In genomic region chr14:51621654-51622053, GRCh38 we compare ENCODE assay signal across 32 cellular contexts. TPM values are rescaled to one million over a fixed set of nuclear protein-coding genes. Genes with fewer than 3 reads are reported as not detected.
A peak's percentile ranks its signal among the peaks of the same experiment; 100 is the strongest.
DNase-seq lines count a peak whose midpoint lies in the region; ATAC-seq and TF ChIP-seq lines count a peak whose summit lies in the region.
"Had no signal": no experiment of that assay in that cellular context is flagged by ENCODE, and none has a peak within 500 bp of the region (broad histone marks: within the 10 kb centered on the region; RNA-seq: fewer than 3 reads in every experiment).

No MANE protein-coding gene starts in this region.

- peak overlapping the region; percentile 47; the same call in 1 of the 2 replicates for H3K4me2 ChIP-seq in MM.1S (ENCODE audit: low read depth, low read length)

- no peaks in the 10 kb centered on the region for H3K36me3 ChIP-seq in MM.1S (replicated peaks; ENCODE audit: insufficient read depth, low read length)
- H3K36me3 ChIP-seq: gastrocnemius medialis, prostate gland, right lobe of liver, stomach, thyroid gland had no signal

- H3F3A ChIP-seq in MM.1S (ENCODE audit: insufficient read depth, low read length), result peaks cover 38% of the 10 kb centered on the region

- no peaks in the 10 kb centered on the region for H4K20me1 ChIP-seq in MM.1S (ENCODE audit: insufficient read depth, low read length)

- H3K4me3 ChIP-seq in MM.1S (ENCODE audit: low read length), result no peak overlapping the region
- H3K4me3 ChIP-seq: gastrocnemius medialis, GM23248, K562, prostate gland, right lobe of liver, stomach, thyroid gland had no signal

- no peak for TF ChIP-seq CTCF in MM.1S (IDR thresholded peaks at IDR 0.05; ENCODE audit: low read length)

- 0 out of 2 replicates have a peak overlapping the region, but pooled peaks have one; percentile 23 for H2AFZ ChIP-seq in MM.1S (ENCODE audit: low read length)
- H2AFZ ChIP-seq: GM23248 had no signal

- no peaks in the 10 kb centered on the region for H3K9me3 ChIP-seq in MM.1S (replicated peaks; ENCODE audit: insufficient read depth, low read length)
- H3K9me3 ChIP-seq: gastrocnemius medialis, prostate gland, right lobe of liver, stomach, thyroid gland had no signal

- peak overlapping the region; percentile 95 for H3K27ac ChIP-seq in MM.1S (ENCODE audit: low read length)
- H3K27ac ChIP-seq: gastrocnemius medialis, GM23248, prostate gland, right lobe of liver, stomach, thyroid gland had no signal

- H3K9me2 ChIP-seq in MM.1S (replicated peaks; ENCODE audit: insufficient read depth, low read length), result no peaks in the 10 kb centered on the region

- no peaks in the 10 kb centered on the region for H3K79me2 ChIP-seq in MM.1S (ENCODE audit: low read length)

- intact Hi-C loops in left cardiac atrium (cut with DNase I), result no loop called here

- H3K9ac ChIP-seq in MM.1S (ENCODE audit: low read length), result no peak overlapping the region; the same call in 1 of the 2 replicates
- H3K9ac ChIP-seq: GM23248 had no signal

- no peaks in the 10 kb centered on the region for H3K27me3 ChIP-seq in MM.1S (replicated peaks; ENCODE audit: insufficient read depth, low read length)
- H3K27me3 ChIP-seq: gastrocnemius medialis, right lobe of liver, stomach, thyroid gland had no signal

- peak; percentile 41 for ATAC-seq in GM18520 (IDR thresholded peaks at IDR 0.05; ENCODE audit: unreplicated experiment)
- ATAC-seq in GM21515 (IDR thresholded peaks at IDR 0.05; ENCODE audit: unreplicated experiment), result peak; percentile 54
- ATAC-seq in HG02884 (IDR thresholded peaks at IDR 0.05; ENCODE audit: unreplicated experiment), result peak; percentile 61
- ATAC-seq in left cardiac atrium, result no peak
- ATAC-seq: activated T-cell treated with anti-CD3 and anti-CD28 coated beads, Interleukin-2, amount 50 U/mL, for 4 hours; gastrocnemius medialis; K562; naive thymus-derived CD8-positive, alpha-beta T cell; right lobe of liver had no signal

- peaks cover 64% of the 10 kb centered on the region for H3K4me1 ChIP-seq in MM.1S (ENCODE audit: low read length)
- H3K4me1 ChIP-seq: prostate gland had no signal

- peak; percentile 52 for DNase-seq in MM.1S
- DNase-seq in activated T-cell treated with anti-CD3 and anti-CD28 coated beads for 4 hours, result no peak
- no peak for DNase-seq in hypothalamus (lab: John Stamatoyannopoulos, UW)
- DNase-seq in SKM-1 treated with dmso at 0.1 percent for 144 hours (lab: John Stamatoyannopoulos, UW; ENCODE audit: unreplicated experiment), result no peak
- DNase-seq in left cardiac atrium, result no peak
- DNase-seq: activated B cell treated with CpG ODN at 0.5 μM for 24 hours; activated CD4-positive, alpha-beta T cell treated with anti-CD3 and anti-CD28 coated beads, Interleukin-2, amount 50 U/mL, for 1 hour; activated gamma-delta T cell; activated naive CD8-positive, alpha-beta T cell treated with anti-CD3 and anti-CD28 coated beads, Interleukin-2, amount 10 ng/mL, durations not matched to agents 7 days and 5 days; activated T-cell treated with anti-CD3 and anti-CD28 coated beads, Interleukin-2, amount 50 U/mL, for 4 hours; aorta; CD4-positive, alpha-beta T cell; gastrocnemius medialis; GM23248; naive thymus-derived CD8-positive, alpha-beta T cell; NCI-H1092 treated with DMSO at 0.1 percent for 48 hours; NCI-H187 treated with DMSO at 0.1 percent for 48 hours; NCI-H2171; NCI-H510A treated with DMSO at 0.1 percent for 48 hours; NK-92 treated with Interleukin-12 subunit alpha and Interleukin-12 subunit beta, amount 100 ng/mL, for 24 hours; nucleus accumbens; right lobe of liver; stimulated activated CD4-positive, alpha-beta T cell treated with anti-CD3 and anti-CD28 coated beads, Interleukin-12 subunit alpha, Interleukin-12 subunit beta, amount 100 ng/mL, for 4 hours; stimulated activated CD4-positive, alpha-beta T cell treated with anti-CD3 and anti-CD28 coated beads, Interleukin-2, amount 100 ng/mL, for 48 hours; stomach; T-helper 1 cell; thyroid gland had no signal

RNA-seq across cellular contexts. Expression of gene FRMD6, which starts 30.1 kb away (rescaled TPM):
- total RNA-seq in left cardiac atrium, result 10 to 100 TPM; 11.5 to 17.4 TPM

Comparison
In these comparisons a context has a peak if more than half of its experiments do, and no peak if none do; other contexts are left out.
1. ATAC-seq: peak in GM18520 (single experiment), GM21515 (single experiment) and HG02884 (single experiment); none in left cardiac atrium (0 of 2).